13 cellular contexts compared by ENCODE assay signal in genomic region chr1:31003613-31004230, GRCh38.
"Had no signal": no experiment of that assay in that cellular context is flagged by ENCODE, and none has a peak within 500 bp of the region (broad histone marks: within the 10 kb centered on the region; RNA-seq: fewer than 3 reads in every experiment).

No MANE protein-coding gene starts in this region.

- H3K9me3 Mint-ChIP-seq: T-helper 1 cell treated with Interleukin-12 subunit alpha and Interleukin-12 subunit beta and Interleukin-4 antibody, amounts not matched to agents 30 μg/mL and 1 μg/mL, for 36 hours had no signal

- ATAC-seq: heart right ventricle, left lung had no signal

- FAIRE-seq: colon, endothelial cell of umbilical vein had no signal

- H3K4me3 Mint-ChIP-seq: T-helper 1 cell treated with Interleukin-12 subunit alpha and Interleukin-12 subunit beta and Interleukin-4 antibody, amounts not matched to agents 30 μg/mL and 1 μg/mL, for 36 hours had no signal

- DNase-seq: activated CD4-positive, alpha-beta T cell treated with anti-CD3 and anti-CD28 coated beads for 4 hours; activated effector memory CD4-positive, alpha-beta T cell treated with anti-CD3 and anti-CD28 coated beads, Interleukin-2, amount 50 U/mL, for 16 hours; foreskin melanocyte; heart right ventricle; islet precursor cell; left lung; retina; SK-N-SH; stimulated activated CD4-positive, alpha-beta T cell treated with anti-CD3 and anti-CD28 coated beads, Interleukin-15, amount 100 ng/mL, for 24 hours; stimulated activated CD4-positive, alpha-beta T cell treated with anti-CD3 and anti-CD28 coated beads, Interleukin-4, amount 100 ng/mL, for 24 hours had no signal
